ENCODE assay signal across 19 cellular contexts in genomic region chr4:139053909-139054308, GRCh38. TPM values are rescaled to one million over a fixed set of nuclear protein-coding genes. Genes with fewer than 3 reads are reported as not detected.
DNase-seq lines count a peak whose midpoint lies in the region; ATAC-seq and TF ChIP-seq lines count a peak whose summit lies in the region.
"Had no signal": no experiment of that assay in that cellular context is flagged by ENCODE, and none has a peak within 500 bp of the region (broad histone marks: within the 10 kb centered on the region; RNA-seq: fewer than 3 reads in every experiment).

No MANE protein-coding gene starts in this region.

- H3K9me3 Mint-ChIP-seq in natural killer cell (no peaks in the 10 kb centered on the region), Calu3 (ENCODE audit: low read depth, unreplicated experiment) (no peaks in the 10 kb centered on the region)
- no peaks in the 10 kb centered on the region for H3K9me3 Mint-ChIP-seq in natural killer cell treated with Interleukin-12 subunit alpha and Interleukin-12 subunit beta and Interleukin-15 and Interleukin-18, amount 100 ng/mL, for 72 hours
- H3K9me3 Mint-ChIP-seq in stimulated activated memory B cell treated with anti-CD40 and anti-IgM and Interleukin-4, amounts not matched to agents 10 μg/mL and 1 μg/mL and 100 μg/mL, for 72 hours: no peaks in the 10 kb centered on the region

- H3K4me1 Mint-ChIP-seq in natural killer cell (peaks cover 41 to 49% of the 10 kb centered on the region in 2 donors), Calu3 (ENCODE audit: low read depth, unreplicated experiment) (peaks cover 20% of the 10 kb centered on the region)
- peaks cover 20 to 25% of the 10 kb centered on the region in 2 donors for H3K4me1 Mint-ChIP-seq in natural killer cell treated with Interleukin-12 subunit alpha and Interleukin-12 subunit beta and Interleukin-15 and Interleukin-18, amount 100 ng/mL, for 72 hours (ENCODE audit: low read depth in 2 of 2)
- peaks cover 17% of the 10 kb centered on the region for H3K4me1 Mint-ChIP-seq in stimulated activated memory B cell treated with anti-CD40 and anti-IgM and Interleukin-4, amounts not matched to agents 10 μg/mL and 1 μg/mL and 100 μg/mL, for 72 hours

- DNase-seq in natural killer cell (no peak), Calu3 (no peak), left ventricle myocardium superior (no peak), uterus (no peak)
- DNase-seq in natural killer cell treated with Interleukin-12 subunit alpha and Interleukin-12 subunit beta and Interleukin-15 and Interleukin-18, amount 100 ng/mL, for 72 hours (ENCODE audit: low spot score): no peak
- DNase-seq: DMS 273 treated with DMSO at 0.1 percent for 48 hours, GDM1, KBM-7, NCI-H1417 treated with DMSO at 0.1 percent for 48 hours, NCI-H2029, NCI-H2171, NCI-H446 treated with DMSO at 0.1 percent for 48 hours, OCI-M1, RPMI8226, SJCRH30 had no signal

- intact Hi-C loops in natural killer cell (cut with micrococcal nuclease) (no loop called here), Calu3 (cut with micrococcal nuclease; ENCODE audit: unreplicated experiment) (no loop called here), left ventricle myocardium superior (cut with micrococcal nuclease) (no loop called here), uterus (cut with DNase I; ENCODE audit: low total_unique reads) (no loop called here)

- no peak for TF ChIP-seq POLR2A in uterus (IDR thresholded peaks at IDR 0.05)

- H3K27me3 Mint-ChIP-seq in natural killer cell (ENCODE audit: low read depth in 2 of 2) (no peaks in the 10 kb centered on the region), Calu3 (ENCODE audit: unreplicated experiment) (no peaks in the 10 kb centered on the region)
- no peaks in the 10 kb centered on the region for H3K27me3 Mint-ChIP-seq in natural killer cell treated with Interleukin-12 subunit alpha and Interleukin-12 subunit beta and Interleukin-15 and Interleukin-18, amount 100 ng/mL, for 72 hours
- H3K27me3 Mint-ChIP-seq in stimulated activated memory B cell treated with anti-CD40 and anti-IgM and Interleukin-4, amounts not matched to agents 10 μg/mL and 1 μg/mL and 100 μg/mL, for 72 hours: no peaks in the 10 kb centered on the region
- H3K27me3 Mint-ChIP-seq: B cell had no signal

- peak overlapping the region; percentile 38 to 50 for H3K27ac Mint-ChIP-seq in natural killer cell
- no peak overlapping the region for H3K27ac Mint-ChIP-seq in natural killer cell treated with Interleukin-12 subunit alpha and Interleukin-12 subunit beta and Interleukin-15 and Interleukin-18, amount 100 ng/mL, for 72 hours
- peak overlapping the region; percentile 37 for H3K27ac Mint-ChIP-seq in Calu3 (ENCODE audit: unreplicated experiment)
- H3K27ac Mint-ChIP-seq in stimulated activated memory B cell treated with anti-CD40 and anti-IgM and Interleukin-4, amounts not matched to agents 10 μg/mL and 1 μg/mL and 100 μg/mL, for 72 hours: peak overlapping the region; percentile 19
- H3K27ac Mint-ChIP-seq: B cell had no signal

- no peak overlapping the region for H3K4me3 Mint-ChIP-seq in natural killer cell
- no peak overlapping the region for H3K4me3 Mint-ChIP-seq in natural killer cell treated with Interleukin-12 subunit alpha and Interleukin-12 subunit beta and Interleukin-15 and Interleukin-18, amount 100 ng/mL, for 72 hours
- no peak overlapping the region for H3K4me3 Mint-ChIP-seq in Calu3 (ENCODE audit: low read depth, unreplicated experiment)
- H3K4me3 Mint-ChIP-seq in stimulated activated memory B cell treated with anti-CD40 and anti-IgM and Interleukin-4, amounts not matched to agents 10 μg/mL and 1 μg/mL and 100 μg/mL, for 72 hours: no peak overlapping the region
- H3K4me3 Mint-ChIP-seq: B cell had no signal

- no peaks in the 10 kb centered on the region for H3K36me3 ChIP-seq in uterus

- H3K36me3 Mint-ChIP-seq in natural killer cell (peaks cover 3% of the 10 kb centered on the region), Calu3 (ENCODE audit: insufficient read depth, unreplicated experiment) (peaks cover 25% of the 10 kb centered on the region)
- H3K36me3 Mint-ChIP-seq in natural killer cell treated with Interleukin-12 subunit alpha and Interleukin-12 subunit beta and Interleukin-15 and Interleukin-18, amount 100 ng/mL, for 72 hours: peaks cover 18% of the 10 kb centered on the region
- peaks cover 49% of the 10 kb centered on the region for H3K36me3 Mint-ChIP-seq in stimulated activated memory B cell treated with anti-CD40 and anti-IgM and Interleukin-4, amounts not matched to agents 10 μg/mL and 1 μg/mL and 100 μg/mL, for 72 hours

- CTCF ChIA-PET in Calu3 (lab: Charles Lee): no interaction called here

- H3K9me3 ChIP-seq in uterus: no peaks in the 10 kb centered on the region
- H3K9me3 ChIP-seq: SJCRH30 had no signal

- H3K27me3 ChIP-seq in uterus: no peaks in the 10 kb centered on the region
- H3K27me3 ChIP-seq: SJCRH30 had no signal

- no peak overlapping the region for H3K27ac ChIP-seq in uterus
- H3K27ac ChIP-seq: SJCRH30 had no signal

- no peak for TF ChIP-seq CTCF in natural killer cell (IDR thresholded peaks at IDR 0.05)
- no peak for TF ChIP-seq CTCF in Calu3 (IDR thresholded peaks at IDR 0.05; ENCODE audit: unreplicated experiment)
- no peak for TF ChIP-seq CTCF in uterus (IDR thresholded peaks at IDR 0.05)

- no TSS peak for BruUV-seq in Calu3 (replicated peaks; lab: Mats Ljungman, UMichigan)

- no peak overlapping the region for H3K4me3 ChIP-seq in uterus
- H3K4me3 ChIP-seq: SJCRH30 had no signal

- ATAC-seq in natural killer cell (peak in 1 of 3 donors; percentile 23), left ventricle myocardium superior (peak; percentile 62), GM21723 (IDR thresholded peaks at IDR 0.05; ENCODE audit: unreplicated experiment) (no peak), GM19463 (IDR thresholded peaks at IDR 0.05; ENCODE audit: unreplicated experiment) (no peak)
- no peak for ATAC-seq in natural killer cell treated with Interleukin-12 subunit alpha and Interleukin-12 subunit beta and Interleukin-15 and Interleukin-18, amount 100 ng/mL, for 72 hours
- ATAC-seq in stimulated activated memory B cell treated with anti-CD40 and anti-IgM and Interleukin-4, amounts not matched to agents 10 μg/mL and 1 μg/mL and 100 μg/mL, for 72 hours: no peak

- H3K4me1 ChIP-seq in uterus: no peaks in the 10 kb centered on the region
- H3K4me1 ChIP-seq: SJCRH30 had no signal

RNA-seq across cellular contexts. Expression of gene NOCT, which starts 38.3 kb away (rescaled TPM):
- 10 to 100 TPM; 17.6 to 28.5 (median 20.9) TPM for total RNA-seq in natural killer cell
- total RNA-seq in natural killer cell treated with Interleukin-12 subunit alpha and Interleukin-12 subunit beta and Interleukin-15 and Interleukin-18, amount 100 ng/mL, for 72 hours: 10 to 100 TPM in 1 of 2 donors, 1 to 10 TPM in 1; 9.9 to 19.7 TPM
- 11.4 and 17.3 TPM in 2 replicates for total RNA-seq in Calu3 (2022)
- 10.1 TPM for total RNA-seq in left ventricle myocardium superior
- 1 to 10 TPM in 3 of 4 donors, not detected in 1; 2.3 to 7.4 (median 2.7) TPM for total RNA-seq in uterus

Comparison
In these comparisons a context has a peak if more than half of its experiments do, and no peak if none do; other contexts are left out.
1. H3K27ac Mint-ChIP-seq: peak in natural killer cell (2 of 2), Calu3 (single experiment) and stimulated activated memory B cell treated with anti-CD40 and anti-IgM and Interleukin-4, amounts not matched to agents 10 μg/mL and 1 μg/mL and 100 μg/mL, for 72 hours (single experiment); none in natural killer cell treated with Interleukin-12 subunit alpha and Interleukin-12 subunit beta and Interleukin-15 and Interleukin-18, amount 100 ng/mL, for 72 hours (0 of 2).